19 cellular contexts compared by ENCODE assay signal in the genomic region with DNA sequence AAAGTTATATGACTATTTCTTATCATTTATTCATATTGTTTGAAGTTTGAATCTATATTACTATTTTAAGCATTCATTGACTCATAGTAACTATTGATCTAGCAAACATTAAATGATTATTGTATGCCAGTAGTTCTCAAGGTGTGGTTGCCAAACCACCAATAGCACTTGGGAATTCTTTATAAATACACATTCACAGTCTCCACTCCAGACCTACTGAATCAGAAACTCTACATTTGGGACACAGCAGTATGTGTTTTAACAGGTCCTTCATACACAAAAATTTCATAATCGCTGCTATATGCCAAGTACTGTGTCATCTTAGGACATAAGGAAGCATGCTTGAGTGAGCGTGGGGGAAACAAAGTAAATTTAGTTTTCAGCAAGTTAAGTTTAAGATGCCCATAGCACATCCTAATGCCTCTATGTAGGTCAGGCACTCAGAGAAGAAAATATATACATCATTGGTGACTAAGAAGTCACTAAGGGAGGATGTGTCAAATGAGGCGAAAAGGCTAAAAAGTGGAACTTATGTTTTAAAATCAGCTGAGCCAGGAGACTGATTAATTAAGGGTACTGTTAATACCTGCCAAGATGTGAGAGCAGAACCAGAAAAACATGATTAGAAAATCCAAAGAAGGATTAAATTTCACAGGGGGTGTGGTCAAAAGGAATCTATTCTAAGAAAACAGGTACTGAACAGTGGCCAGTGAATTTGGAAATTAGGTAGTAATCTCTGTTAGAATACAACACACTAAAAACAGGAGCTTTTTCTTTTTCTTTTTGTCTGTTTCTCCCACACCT.
DNase-seq lines count a peak whose midpoint lies in the region; ATAC-seq and TF ChIP-seq lines count a peak whose summit lies in the region.
"Had no signal": no experiment of that assay in that cellular context is flagged by ENCODE, and none has a peak within 500 bp of the region (broad histone marks: within the 10 kb centered on the region; RNA-seq: fewer than 3 reads in every experiment).

No MANE protein-coding gene starts in this region.

- WGBS in mammary epithelial cell (ENCODE audit: low coverage, missing lambda C conversion rate), result 19% methylated on average over 3 of the region's 3 CpGs
- WGBS in esophagus squamous epithelium, 2 donors, result 51 to 56% methylated on average over 3 of the region's 3 CpGs

- H3K4me3 ChIP-seq in mammary epithelial cell (replicated peaks in 1 of 3; ENCODE audit: insufficient read depth in 1 of 3, low read depth in 2 of 3, low read length in 3 of 3), result no peak overlapping the region
- H3K4me3 ChIP-seq in RWPE2 (ENCODE audit: severe bottlenecking), result no peak overlapping the region
- H3K4me3 ChIP-seq in esophagus squamous epithelium, result peak overlapping the region in 1 of 4 donors; percentile 4
- no peak overlapping the region for H3K4me3 ChIP-seq in BE2C (ENCODE audit: low read depth, low read length)

- H3K4me1 Mint-ChIP-seq in MCF 10A (ENCODE audit: insufficient read depth, unreplicated experiment) (peaks cover 6% of the 10 kb centered on the region), type B pancreatic cell (ENCODE audit: unreplicated experiment) (peaks cover 6% of the 10 kb centered on the region)
- H3K4me1 Mint-ChIP-seq: CD14-positive monocyte had no signal

- no peak for TF ChIP-seq CTCF in MCF 10A (IDR thresholded peaks at IDR 0.05; ENCODE audit: unreplicated experiment)
- no peak for TF ChIP-seq CTCF in mammary epithelial cell (conservative IDR thresholded peaks at IDR 0.05 in 1 of 2, IDR thresholded peaks at IDR 0.05 in 1 of 2; ENCODE audit: extremely low read depth in 1 of 2, insufficient read depth in 1 of 2, low read depth in 1 of 2, low read length in 2 of 2)
- TF ChIP-seq CTCF in RWPE2 (IDR thresholded peaks at IDR 0.05; ENCODE audit: poor library complexity, severe bottlenecking), result no peak
- no peak for TF ChIP-seq CTCF in esophagus squamous epithelium (IDR thresholded peaks at IDR 0.05)
- no peak for TF ChIP-seq CTCF in type B pancreatic cell (conservative IDR thresholded peaks at IDR 0.05)
- TF ChIP-seq CTCF in BE2C (IDR thresholded peaks at IDR 0.05; ENCODE audit: low read depth, low read length), result no peak

- no peak overlapping the region for H2AFZ ChIP-seq in mammary epithelial cell (ENCODE audit: low read depth, low read length)

- H3K9me3 ChIP-seq in mammary epithelial cell (replicated peaks; ENCODE audit: insufficient read depth, low read length), result peaks cover 8% of the 10 kb centered on the region
- no peaks in the 10 kb centered on the region for H3K9me3 ChIP-seq in RWPE2 (ENCODE audit: severe bottlenecking)
- no peaks in the 10 kb centered on the region for H3K9me3 ChIP-seq in esophagus squamous epithelium
- H3K9me3 ChIP-seq in BE2C, result no peaks in the 10 kb centered on the region

- DNase-seq in MCF 10A (ENCODE audit: unreplicated experiment) (peak; percentile 25), mammary epithelial cell (no peak), RWPE2 (ENCODE audit: low spot score) (no peak), esophagus squamous epithelium (lab: John Stamatoyannopoulos, UW) (no peak), type B pancreatic cell (ENCODE audit: extremely low spot score, unreplicated experiment) (no peak), BE2C (no peak), anterior cingulate cortex (lab: John Stamatoyannopoulos, UW) (no peak)
- DNase-seq: ACHN; CD8-positive, alpha-beta T cell; COR-L47; DMS153; DMS79 treated with DMSO at 0.1 percent for 48 hours; EL; GDM1; HCEC 1CT; HFFc6 had no signal

- H3K79me2 ChIP-seq in mammary epithelial cell (ENCODE audit: insufficient read depth, low read length), result no peaks in the 10 kb centered on the region

- H3K36me3 ChIP-seq in mammary epithelial cell (ENCODE audit: insufficient read depth, low read length) (no peaks in the 10 kb centered on the region), RWPE2 (ENCODE audit: low read depth) (no peaks in the 10 kb centered on the region), esophagus squamous epithelium (no peaks in the 10 kb centered on the region), BE2C (peaks cover 6% of the 10 kb centered on the region)

- H3K4me1 ChIP-seq in mammary epithelial cell (ENCODE audit: insufficient read depth, low read length) (no peaks in the 10 kb centered on the region), RWPE2 (ENCODE audit: insufficient read depth, poor library complexity, severe bottlenecking) (peaks cover 9% of the 10 kb centered on the region), esophagus squamous epithelium (peaks cover 0 to 36% (median 0%) of the 10 kb centered on the region in 3 donors), BE2C (peaks cover 8% of the 10 kb centered on the region; the same call in 1 of the 2 replicates)

- no peak for TF ChIP-seq POLR2A in esophagus squamous epithelium (IDR thresholded peaks at IDR 0.05)

- no peaks in the 10 kb centered on the region for H4K20me1 ChIP-seq in mammary epithelial cell (ENCODE audit: insufficient read depth, low read length)

- no peaks in the 10 kb centered on the region for H3K27me3 ChIP-seq in mammary epithelial cell (ENCODE audit: insufficient read depth, low read length)
- no peaks in the 10 kb centered on the region for H3K27me3 ChIP-seq in RWPE2 (ENCODE audit: insufficient read depth, poor library complexity, severe bottlenecking)
- no peaks in the 10 kb centered on the region for H3K27me3 ChIP-seq in esophagus squamous epithelium
- H3K27me3 ChIP-seq in BE2C, result no peaks in the 10 kb centered on the region

- H3K4me2 ChIP-seq in mammary epithelial cell (ENCODE audit: insufficient read depth, low read depth, low read length), result no peak overlapping the region

- peak; percentile 23; the same call in 2 of the 3 replicates for ATAC-seq in RWPE2 (ENCODE audit: low read depth)
- no peak for ATAC-seq in GM21360 (IDR thresholded peaks at IDR 0.05; ENCODE audit: unreplicated experiment)
- ATAC-seq: CD8-positive, alpha-beta T cell had no signal

- no peak overlapping the region for H3K27ac ChIP-seq in mammary epithelial cell (ENCODE audit: insufficient read depth, low read depth, low read length)
- H3K27ac ChIP-seq in RWPE2 (ENCODE audit: poor library complexity, severe bottlenecking), result no peak overlapping the region
- H3K27ac ChIP-seq in esophagus squamous epithelium, result peak overlapping the region in 3 of 4 donors; percentile 19 to 67 (median 62)
- H3K27ac ChIP-seq: HL-60 had no signal

- in situ Hi-C loops in mammary epithelial cell (cut with MboI; ENCODE audit: low sequenced_read_pairs in 2 of 2), result no loop called here

- POLR2A ChIA-PET in MCF 10A (lab: Yijun Ruan, JAX), result no interaction called here

- H3K4me3 Mint-ChIP-seq in MCF 10A (ENCODE audit: unreplicated experiment) (no peak overlapping the region), type B pancreatic cell (no peak overlapping the region)
- H3K4me3 Mint-ChIP-seq: CD14-positive monocyte; CD8-positive, alpha-beta T cell; HFFc6 had no signal

- H3K27ac Mint-ChIP-seq in MCF 10A (ENCODE audit: low read depth, unreplicated experiment), result no peak overlapping the region
- peak overlapping the region; percentile 5 for H3K27ac Mint-ChIP-seq in type B pancreatic cell
- H3K27ac Mint-ChIP-seq: CD14-positive monocyte; CD8-positive, alpha-beta T cell; HFFc6 had no signal

- H3K27me3 Mint-ChIP-seq in MCF 10A (ENCODE audit: insufficient read depth, unreplicated experiment) (no peaks in the 10 kb centered on the region), type B pancreatic cell (no peaks in the 10 kb centered on the region)

- intact Hi-C loops in MCF 10A (cut with micrococcal nuclease) (no loop called here), mammary epithelial cell (cut with micrococcal nuclease) (no loop called here), esophagus squamous epithelium (cut with DNase I) (no loop called here)

- dilution Hi-C loops in mammary epithelial cell (cut with HindIII; ENCODE audit: low sequenced_read_pairs), result no loop called here

- no peaks in the 10 kb centered on the region for H3K36me3 Mint-ChIP-seq in MCF 10A (ENCODE audit: insufficient read depth, unreplicated experiment)
- H3K36me3 Mint-ChIP-seq in type B pancreatic cell, result no peaks in the 10 kb centered on the region
- H3K36me3 Mint-ChIP-seq: CD14-positive monocyte; CD8-positive, alpha-beta T cell had no signal

- BruUV-seq in MCF 10A (replicated peaks; lab: Mats Ljungman, UMichigan), result no TSS peak
- BruUV-seq in mammary epithelial cell (replicated peaks; lab: Mats Ljungman, UMichigan), result no TSS peak

- no peak overlapping the region for H3K9ac ChIP-seq in mammary epithelial cell (ENCODE audit: insufficient read depth, low read length)

- CTCF ChIA-PET in MCF 10A (lab: Yijun Ruan, JAX) (no interaction called here), mammary epithelial cell (lab: Charles Lee; ENCODE audit: low non-redundant PET) (no interaction called here)

- H3K9me3 Mint-ChIP-seq in MCF 10A (ENCODE audit: unreplicated experiment) (no peaks in the 10 kb centered on the region), type B pancreatic cell (no peaks in the 10 kb centered on the region)

Comparison
In these comparisons a context has a peak if more than half of its experiments do, and no peak if none do; other contexts are left out.
1. H3K27ac ChIP-seq: peak in esophagus squamous epithelium (3 of 4); none in mammary epithelial cell (single experiment) and RWPE2 (single experiment).